In the genomic region with DNA sequence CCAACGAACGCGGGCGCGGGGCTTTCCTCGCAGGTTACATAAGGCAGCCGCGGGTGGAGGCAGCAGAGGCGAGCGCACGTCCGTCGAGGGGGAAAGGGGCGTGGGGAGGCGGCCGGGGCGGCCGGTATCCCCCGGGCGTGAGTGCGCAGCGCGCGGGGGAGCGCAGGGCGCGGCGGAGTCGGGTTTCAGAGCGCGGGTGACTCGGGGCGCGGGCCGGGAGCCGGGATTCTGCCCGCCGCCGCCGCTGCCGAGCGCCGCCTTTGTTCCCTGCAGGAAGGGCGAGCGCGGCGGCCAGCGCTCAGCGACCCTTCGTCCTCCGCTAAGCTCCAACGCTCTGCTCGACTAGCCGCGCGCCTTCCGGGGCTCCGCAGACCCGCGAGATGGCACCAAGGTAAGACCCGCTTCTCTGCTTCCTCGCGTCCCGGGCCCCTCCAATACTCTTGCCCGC, we compare ENCODE assay signal across 8 cellular contexts. TPM values are rescaled to one million over a fixed set of nuclear protein-coding genes. Genes with fewer than 3 reads are reported as not detected.
A peak's percentile ranks its signal among the peaks of the same experiment; 100 is the strongest.
DNase-seq lines count a peak whose midpoint lies in the region; ATAC-seq and TF ChIP-seq lines count a peak whose summit lies in the region.

A gene (plus strand): TSS at position 226 of the 448 bp plus-strand sequence. CDS start 155 bp downstream, at position 381.

- 1 to 2% methylated on average over 51 to 65 of the region's 65 CpGs for WGBS in esophagus, 2 donors

- CTCF ChIA-PET in BJ (lab: Yijun Ruan, JAX): interaction anchor here (1.0 to 1.4 kb wide), 7 partner anchors 14 to 95 kb away, joined by 3 to 6 read pairs (median 3); no protein-coding TSS in a partner anchor

- H2AFZ ChIP-seq in neuron (ENCODE audit: low read depth, low read length): peak within 1 kb of the TSS; percentile 32

- H3K4me1 ChIP-seq in esophagus (ENCODE audit: control insufficient read depth in 2 of 2, insufficient read depth in 2 of 2, low read length in 1 of 2) (no peaks in the 10 kb centered on the region), neuron (ENCODE audit: insufficient read depth, low read length) (peaks cover 3% of the 10 kb centered on the region)

- peaks cover 31% of the 10 kb centered on the region for H3K27me3 ChIP-seq in BJ (ENCODE audit: control insufficient read depth, insufficient read depth, low read length)
- H3K27me3 ChIP-seq in esophagus (ENCODE audit: control insufficient read depth in 1 of 2, insufficient read depth in 2 of 2, low read length in 2 of 2): peaks cover 2 to 14% of the 10 kb centered on the region in 2 donors
- peaks cover 58% of the 10 kb centered on the region for H3K27me3 ChIP-seq in neuron (ENCODE audit: insufficient read depth, low read length)

- ATAC-seq in esophagus mucosa: no peak

- POLR2A ChIA-PET in BJ (lab: Charles Lee): no interaction called here

- H3K36me3 ChIP-seq in BJ (ENCODE audit: control insufficient read depth, insufficient read depth, low read length) (no peaks in the 10 kb centered on the region), esophagus (ENCODE audit: control insufficient read depth in 2 of 2, insufficient read depth in 2 of 2, low read length in 1 of 2) (no peaks in the 10 kb centered on the region), neuron (ENCODE audit: insufficient read depth, low read length) (no peaks in the 10 kb centered on the region)

- H3K4me3 ChIP-seq in BJ (ENCODE audit: low read depth, low read length) (peak within 1 kb of the TSS; percentile 83), esophagus (ENCODE audit: low read depth in 1 of 2, low read length in 2 of 2) (peak within 1 kb of the TSS; percentile 50 to 54), neuron (ENCODE audit: low read length) (peak within 1 kb of the TSS; percentile 21)

- no peaks in the 10 kb centered on the region for H3K9me3 ChIP-seq in esophagus (ENCODE audit: control insufficient read depth in 2 of 2, insufficient read depth in 1 of 2, low read depth in 1 of 2, low read length in 1 of 2)
- no peaks in the 10 kb centered on the region for H3K9me3 ChIP-seq in neuron (ENCODE audit: low read length)

- TF ChIP-seq CTCF in BJ (IDR thresholded peaks at IDR 0.05; ENCODE audit: insufficient read depth, low read depth, low read length): 0 out of 2 replicates have a peak, but pooled peaks have one; percentile 2

- DNase-seq in BJ (ENCODE audit: low read depth) (no peak), NCI-H2171 treated with DMSO at 0.1 percent for 48 hours (lab: John Stamatoyannopoulos, UW) (peak; percentile 46), SIG-M5 treated with dmso at 0.1 percent for 504 hours (lab: John Stamatoyannopoulos, UW; ENCODE audit: unreplicated experiment) (no peak), NCI-H1436 (lab: John Stamatoyannopoulos, UW) (no peak), OCI-M2 (lab: John Stamatoyannopoulos, UW; ENCODE audit: unreplicated experiment) (no peak)

- peak within 1 kb of the TSS; percentile 52 to 82 for H3K27ac ChIP-seq in esophagus (ENCODE audit: low read depth in 2 of 2, low read length in 1 of 2)

RNA-seq across cellular contexts. Expression of the gene that starts here (rescaled TPM):
- polyA plus RNA-seq in BJ (2011; rRNA removed) (74.5 and 112 TPM in 2 replicates), esophagus (1 to 10 TPM; 5.2 to 7.3 TPM)
- polyA minus RNA-seq in BJ (2011; rRNA and poly(A)+ RNA removed): 40.8 and 46.0 TPM in 2 replicates
- total RNA-seq in esophagus mucosa: 7.5 TPM

Comparison
In these comparisons a context has a peak if more than half of its experiments do, and no peak if none do; other contexts are left out.
1. H3K4me3 ChIP-seq: peak in every context shown above with its lines; median percentile 83 in BJ; 52 in esophagus; 21 in neuron.